ENCODE assay signal across 1 cellular context in genomic region chr16:88560722-88561484, GRCh38.
A peak's percentile ranks its signal among the peaks of the same experiment; 100 is the strongest.
TF ChIP-seq lines count a peak whose summit lies in the region.

No MANE protein-coding gene starts in this region.

TF ChIP-seq in HepG2, 621 proteins besides CTCF, POLR2A, EP300 and RAD21 (continued from another document and continues in another):
- TF ChIP-seq PBX3 (CRISPR knock-in tag; IDR thresholded peaks at IDR 0.05; ENCODE audit: borderline replicate concordance) (peak; percentile 99), ZNF160 (CRISPR knock-in tag; IDR thresholded peaks at IDR 0.05) (peak; percentile 99), HINFP (CRISPR knock-in tag; IDR thresholded peaks at IDR 0.05; ENCODE audit: low read depth) (peak; percentile 91; the same call in 1 of the 2 replicates), ZNF430 (CRISPR knock-in tag; IDR thresholded peaks at IDR 0.05) (peak; percentile 100), KDM4B (CRISPR knock-in tag; IDR thresholded peaks at IDR 0.05) (peak; percentile 100), HNRNPH1 (optimal IDR thresholded peaks at IDR 0.05; ENCODE audit: low read depth, low read length) (no peak), ZNF784 (CRISPR knock-in tag; IDR thresholded peaks at IDR 0.05; ENCODE audit: borderline replicate concordance) (peak; percentile 98), KLF6 (CRISPR knock-in tag; IDR thresholded peaks at IDR 0.05) (peak; percentile 100), ATF7 (IDR thresholded peaks at IDR 0.05) (peak; percentile 37; the same call in 1 of the 2 replicates), ATF7 (CRISPR knock-in tag; IDR thresholded peaks at IDR 0.05) (peak; percentile 92), XRCC5 (optimal IDR thresholded peaks at IDR 0.05; ENCODE audit: low read length) (no peak), ZKSCAN8 (CRISPR knock-in tag; IDR thresholded peaks at IDR 0.05; ENCODE audit: borderline replicate concordance) (peak; percentile 99), PHF21A (CRISPR knock-in tag; IDR thresholded peaks at IDR 0.05) (no peak), NFAT5 (CRISPR knock-in tag; IDR thresholded peaks at IDR 0.05) (peak; percentile 99), CCAR2 (optimal IDR thresholded peaks at IDR 0.05; ENCODE audit: low read depth, low read length) (no peak), ZBTB33 (CRISPR knock-in tag; IDR thresholded peaks at IDR 0.05) (peak; percentile 87), HMGA1 (CRISPR knock-in tag; conservative IDR thresholded peaks at IDR 0.05) (no peak), ZUFSP (CRISPR knock-in tag; IDR thresholded peaks at IDR 0.05; ENCODE audit: borderline replicate concordance) (no peak), GLI4 (CRISPR knock-in tag; IDR thresholded peaks at IDR 0.05; ENCODE audit: borderline replicate concordance) (peak; percentile 100), KLF16 (CRISPR knock-in tag; IDR thresholded peaks at IDR 0.05) (peak; percentile 94 to 100; a peak in 3 of 4 replicates), TCF7 (IDR thresholded peaks at IDR 0.05; ENCODE audit: low read depth) (no peak), ZNF704 (CRISPR knock-in tag; IDR thresholded peaks at IDR 0.05; ENCODE audit: borderline replicate concordance) (peak; percentile 99), RARA (CRISPR knock-in tag; IDR thresholded peaks at IDR 0.05) (peak; percentile 95), TIGD3 (CRISPR knock-in tag; IDR thresholded peaks at IDR 0.05; ENCODE audit: borderline replicate concordance) (peak; percentile 98; the same call in 1 of the 2 replicates), HMGXB4 (CRISPR knock-in tag; IDR thresholded peaks at IDR 0.05; ENCODE audit: borderline replicate concordance in 1 of 2, low read depth in 1 of 2) (peak; percentile 82 to 92), SMAD3 (CRISPR knock-in tag; IDR thresholded peaks at IDR 0.05) (peak; percentile 100), ZNF878 (CRISPR knock-in tag; IDR thresholded peaks at IDR 0.05) (peak; percentile 97), ZNF788 (CRISPR knock-in tag; IDR thresholded peaks at IDR 0.05; ENCODE audit: borderline replicate concordance) (peak; percentile 80), E2F2 (CRISPR knock-in tag; IDR thresholded peaks at IDR 0.05; ENCODE audit: borderline replicate concordance) (peak; percentile 99; the same call in 1 of the 2 replicates), FOXP1 (IDR thresholded peaks at IDR 0.05) (no peak), FOXP1 (CRISPR knock-in tag; IDR thresholded peaks at IDR 0.05) (peak; percentile 88), TCF12 (IDR thresholded peaks at IDR 0.05) (no peak), TCF12 (CRISPR knock-in tag; IDR thresholded peaks at IDR 0.05) (peak; percentile 69; the same call in 1 of the 2 replicates), FOXC1 (CRISPR knock-in tag; IDR thresholded peaks at IDR 0.05; ENCODE audit: borderline replicate concordance) (peak; percentile 89; the same call in 1 of the 2 replicates), CBFB (CRISPR knock-in tag; IDR thresholded peaks at IDR 0.05) (peak; percentile 93), ZNF143 (CRISPR knock-in tag; IDR thresholded peaks at IDR 0.05) (peak; percentile 63), ZNF761 (CRISPR knock-in tag; conservative IDR thresholded peaks at IDR 0.05) (peak; percentile 96), ZFY (CRISPR knock-in tag; IDR thresholded peaks at IDR 0.05) (peak; percentile 77), BORCS8-MEF2B (CRISPR knock-in tag; IDR thresholded peaks at IDR 0.05) (peak; percentile 100), IRF1 (CRISPR knock-in tag; IDR thresholded peaks at IDR 0.05; ENCODE audit: low read depth) (peak; percentile 98; the same call in 1 of the 2 replicates)
